In genomic region chr5:151014680-151015343, GRCh38 we compare ENCODE assay signal across 1 cellular context.
TF ChIP-seq lines count a peak whose summit lies in the region.

No MANE protein-coding gene starts in this region.

TF ChIP-seq in HepG2, 621 proteins besides CTCF, POLR2A, EP300 and RAD21 (continued from another document and continues in another):
- no peak for TF ChIP-seq MTERF4 (CRISPR knock-in tag; IDR thresholded peaks at IDR 0.05)
- TF ChIP-seq ZNF18 (CRISPR knock-in tag; IDR thresholded peaks at IDR 0.05; ENCODE audit: insufficient replicate concordance) = no peak
- no peak for TF ChIP-seq KDM2A (CRISPR knock-in tag; IDR thresholded peaks at IDR 0.05; ENCODE audit: borderline replicate concordance, low read depth)
- no peak for TF ChIP-seq MXD4 (CRISPR knock-in tag; IDR thresholded peaks at IDR 0.05)
- no peak for TF ChIP-seq ZNF557 (CRISPR knock-in tag; IDR thresholded peaks at IDR 0.05)
- TF ChIP-seq GATAD1 (CRISPR knock-in tag; IDR thresholded peaks at IDR 0.05) = no peak; the same call in 1 of the 2 replicates
- no peak for TF ChIP-seq WIZ (CRISPR knock-in tag; IDR thresholded peaks at IDR 0.05)
- no peak for TF ChIP-seq ARNT2 (CRISPR knock-in tag; IDR thresholded peaks at IDR 0.05; ENCODE audit: low read depth)
- no peak for TF ChIP-seq ZNF841 (CRISPR knock-in tag; IDR thresholded peaks at IDR 0.05; ENCODE audit: borderline replicate concordance)
- TF ChIP-seq MBNL3 (CRISPR knock-in tag; conservative IDR thresholded peaks at IDR 0.05) = no peak
- TF ChIP-seq ZNF142 (CRISPR knock-in tag; IDR thresholded peaks at IDR 0.05) = no peak
- no peak for TF ChIP-seq ZNF619 (CRISPR knock-in tag; IDR thresholded peaks at IDR 0.05)
- TF ChIP-seq IKZF1 (IDR thresholded peaks at IDR 0.05) = no peak
- TF ChIP-seq ZNF83 (CRISPR knock-in tag; IDR thresholded peaks at IDR 0.05; ENCODE audit: borderline replicate concordance) = no peak
- TF ChIP-seq FOXA1 (IDR thresholded peaks at IDR 0.05) = no peak
- peak; percentile 73 for TF ChIP-seq FOXA1 (CRISPR knock-in tag; IDR thresholded peaks at IDR 0.05)
- TF ChIP-seq ZSCAN12 (CRISPR knock-in tag; IDR thresholded peaks at IDR 0.05) = no peak
- TF ChIP-seq PAF1 (CRISPR knock-in tag; IDR thresholded peaks at IDR 0.05) = no peak
- TF ChIP-seq ZBTB46 (CRISPR knock-in tag; IDR thresholded peaks at IDR 0.05; ENCODE audit: borderline replicate concordance) = no peak
- no peak for TF ChIP-seq ZNF441 (CRISPR knock-in tag; IDR thresholded peaks at IDR 0.05; ENCODE audit: borderline replicate concordance)
- TF ChIP-seq ZNF839 (CRISPR knock-in tag; IDR thresholded peaks at IDR 0.05; ENCODE audit: borderline replicate concordance) = no peak
- TF ChIP-seq ZNF382 (CRISPR knock-in tag; IDR thresholded peaks at IDR 0.05; ENCODE audit: borderline replicate concordance) = no peak
- 0 out of 2 replicates have a peak, but pooled peaks have one; percentile 48 for TF ChIP-seq NCOR1 (IDR thresholded peaks at IDR 0.05; ENCODE audit: borderline replicate concordance, low read length)
- TF ChIP-seq CCAR2 (optimal IDR thresholded peaks at IDR 0.05; ENCODE audit: low read depth, low read length) = no peak
- no peak for TF ChIP-seq ZBTB4 (CRISPR knock-in tag; IDR thresholded peaks at IDR 0.05; ENCODE audit: borderline replicate concordance)
- no peak for TF ChIP-seq MZF1 (CRISPR knock-in tag; IDR thresholded peaks at IDR 0.05; ENCODE audit: borderline replicate concordance)
- no peak for TF ChIP-seq ZNF407 (CRISPR knock-in tag; IDR thresholded peaks at IDR 0.05; ENCODE audit: not compliant biosample characterization)
- TF ChIP-seq SRY (CRISPR knock-in tag; IDR thresholded peaks at IDR 0.05) = no peak
- TF ChIP-seq KLF13 (CRISPR knock-in tag; IDR thresholded peaks at IDR 0.05) = no peak
- TF ChIP-seq KDM6A (CRISPR knock-in tag; IDR thresholded peaks at IDR 0.05; ENCODE audit: low read depth) = peak; percentile 48
- TF ChIP-seq HIC2 (CRISPR knock-in tag; IDR thresholded peaks at IDR 0.05; ENCODE audit: low read depth) = no peak
- no peak for TF ChIP-seq CERS6 (CRISPR knock-in tag; IDR thresholded peaks at IDR 0.05)
- no peak for TF ChIP-seq ZNF121 (CRISPR knock-in tag; IDR thresholded peaks at IDR 0.05)
- TF ChIP-seq HNRNPK (IDR thresholded peaks at IDR 0.05; ENCODE audit: low read depth, low read length, poor library complexity, severe bottlenecking) = no peak
